Comparison of ENCODE assay signal across 18 cellular contexts in the genomic region with DNA sequence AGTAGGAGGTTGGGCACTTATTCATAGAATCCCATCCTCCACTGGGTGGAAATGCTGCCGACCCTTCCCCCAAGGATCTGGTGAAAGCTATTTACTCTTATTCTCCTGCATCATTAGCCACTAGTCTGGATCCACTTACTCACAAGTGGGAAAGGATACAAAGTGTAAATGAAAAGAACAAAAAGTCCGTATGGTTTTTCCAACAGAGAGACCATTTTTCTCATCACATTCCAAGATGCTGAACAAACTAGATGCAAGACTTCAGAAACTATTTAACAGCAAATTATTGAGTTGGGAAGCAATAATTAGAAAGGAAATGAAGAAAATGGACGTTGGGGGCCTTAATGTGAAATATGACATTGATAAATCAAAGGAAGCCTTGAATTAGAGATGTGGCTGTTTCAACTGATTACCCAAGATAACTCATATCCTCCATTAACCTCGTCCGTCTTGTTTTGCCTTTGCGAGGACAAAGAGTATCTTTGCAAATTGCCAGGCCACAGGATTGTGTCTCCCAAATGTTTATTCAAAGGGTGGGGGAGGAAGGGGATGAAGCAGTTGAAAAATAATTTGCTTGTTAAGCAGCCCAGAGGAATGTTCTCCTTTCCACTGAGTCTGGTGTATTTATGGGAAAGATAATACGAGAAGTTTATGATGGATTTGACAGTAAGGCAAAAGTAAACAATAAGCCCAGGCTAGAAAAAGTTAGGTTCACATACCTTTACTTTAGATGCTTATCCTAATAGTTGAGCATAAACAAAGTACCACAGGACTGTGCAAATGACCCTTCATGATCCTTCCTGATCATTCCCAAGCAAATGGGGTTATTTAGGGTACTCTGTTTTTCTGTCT.
DNase-seq lines count a peak whose midpoint lies in the region; TF ChIP-seq lines count a peak whose summit lies in the region.
"Had no signal": no experiment of that assay in that cellular context is flagged by ENCODE, and none has a peak within 500 bp of the region (broad histone marks: within the 10 kb centered on the region; RNA-seq: fewer than 3 reads in every experiment).

No MANE protein-coding gene starts in this region.

- CTCF ChIA-PET in A673 (lab: Charles Lee): no interaction called here

- peak overlapping the region; percentile 39 for H3K27ac ChIP-seq in VCaP
- peak overlapping the region in 3 of 4 donors; percentile 17 to 77 (median 69) for H3K27ac ChIP-seq in esophagus squamous epithelium
- H3K27ac ChIP-seq in muscle layer of duodenum (ENCODE audit: low read length): peak overlapping the region; percentile 42
- H3K27ac ChIP-seq in tibial nerve: peak overlapping the region in 3 of 4 donors; percentile 41 to 80 (median 78)
- no peak overlapping the region for H3K27ac ChIP-seq in A673 (ENCODE audit: low read depth, low read length, poor library complexity, severe bottlenecking)
- H3K27ac ChIP-seq: brain microvascular endothelial cell, C4-2B, foreskin keratinocyte, HL-60, SJCRH30 had no signal

- POLR2A ChIA-PET in A673 (lab: Charles Lee; ENCODE audit: low non-redundant PET): no interaction called here

- DNase-seq in esophagus squamous epithelium (lab: John Stamatoyannopoulos, UW) (no peak), tibial nerve (ENCODE audit: low spot score in 2 of 2) (peak in 1 of 2 donors; percentile 32), lower leg skin (ENCODE audit: low spot score in 2 of 2) (no peak), HPDE6-E6E7 (ENCODE audit: extremely low spot score) (no peak), A673 (ENCODE audit: low spot score) (no peak)
- DNase-seq: activated CD8-positive, alpha-beta memory T cell treated with anti-CD3 and anti-CD28 coated beads, Interleukin-2, amount 50 U/mL, for 4 hours; activated naive CD4-positive, alpha-beta T cell; brain microvascular endothelial cell; effector CD8-positive, alpha-beta T cell; KBM-7; nucleus accumbens; SJCRH30; stimulated activated naive CD8-positive, alpha-beta T cell treated with anti-CD3 and anti-CD28 coated beads, Interleukin-15, Interleukin-2, amounts not matched to agents 100 U/mL and 50 U/mL, for 24 hours had no signal

- TF ChIP-seq CTCF in VCaP (conservative IDR thresholded peaks at IDR 0.05) (no peak), esophagus squamous epithelium (IDR thresholded peaks at IDR 0.05) (no peak), tibial nerve (IDR thresholded peaks at IDR 0.05) (no peak), lower leg skin (IDR thresholded peaks at IDR 0.05) (no peak), A673 (conservative IDR thresholded peaks at IDR 0.05; ENCODE audit: low read depth, low read length) (no peak)

- H3K9me3 ChIP-seq in esophagus squamous epithelium (no peaks in the 10 kb centered on the region), muscle layer of duodenum (ENCODE audit: control insufficient read depth in 1 of 2, low read length in 2 of 2) (no peaks in the 10 kb centered on the region), tibial nerve (no peaks in the 10 kb centered on the region), A673 (ENCODE audit: low read depth, low read length, poor library complexity, severe bottlenecking) (no peaks in the 10 kb centered on the region)
- H3K9me3 ChIP-seq: SJCRH30 had no signal

- intact Hi-C loops in esophagus squamous epithelium (cut with DNase I) (no loop called here), lower leg skin (cut with DNase I; ENCODE audit: low total_unique reads) (loop anchor here (5.0 kb wide), 1 partner anchor 903 kb away; no protein-coding TSS in a partner anchor), A673 (cut with micrococcal nuclease; ENCODE audit: unreplicated experiment) (no loop called here)

- H3K27me3 ChIP-seq in esophagus squamous epithelium (no peaks in the 10 kb centered on the region), muscle layer of duodenum (ENCODE audit: low read depth, low read length) (no peaks in the 10 kb centered on the region), tibial nerve (no peaks in the 10 kb centered on the region), A673 (replicated peaks; ENCODE audit: insufficient read depth, low read depth, low read length, poor library complexity) (no peaks in the 10 kb centered on the region)
- H3K27me3 ChIP-seq: brain microvascular endothelial cell, foreskin keratinocyte had no signal

- no TSS peak for BruUV-seq in A673 (replicated peaks; lab: Mats Ljungman, UMichigan)

- WGBS in esophagus squamous epithelium, 2 donors: 46 to 54% methylated on average over 7 of the region's 7 CpGs
- 14 to 33% methylated on average over 7 of the region's 7 CpGs for WGBS in tibial nerve, 2 donors
- 59 to 62% methylated on average over 7 of the region's 7 CpGs for WGBS in lower leg skin, 2 donors

- TF ChIP-seq POLR2A in esophagus squamous epithelium (IDR thresholded peaks at IDR 0.05): no peak
- no peak for TF ChIP-seq POLR2A in tibial nerve (IDR thresholded peaks at IDR 0.05)
- TF ChIP-seq POLR2A in lower leg skin (IDR thresholded peaks at IDR 0.05): no peak

- TF ChIP-seq EP300 in tibial nerve (IDR thresholded peaks at IDR 0.05): peak; percentile 24 to 73

- no peaks in the 10 kb centered on the region for H3K36me3 ChIP-seq in esophagus squamous epithelium
- peaks cover 0 to 3% of the 10 kb centered on the region in 2 donors for H3K36me3 ChIP-seq in muscle layer of duodenum (ENCODE audit: control insufficient read depth in 1 of 2, insufficient read depth in 2 of 2, low read length in 2 of 2)
- no peaks in the 10 kb centered on the region for H3K36me3 ChIP-seq in tibial nerve
- H3K36me3 ChIP-seq in A673 (ENCODE audit: insufficient read depth, low read length, poor library complexity, severe bottlenecking): no peaks in the 10 kb centered on the region
- H3K36me3 ChIP-seq: brain microvascular endothelial cell, SJCRH30 had no signal

- H3K4me3 ChIP-seq in esophagus squamous epithelium (no peak overlapping the region), muscle layer of duodenum (ENCODE audit: low read depth in 1 of 2, low read length in 2 of 2) (no peak overlapping the region), tibial nerve (no peak overlapping the region), lower leg skin (ENCODE audit: low read depth, poor library complexity, severe bottlenecking) (no peak overlapping the region), A673 (ENCODE audit: low read depth, low read length, poor library complexity, severe bottlenecking) (no peak overlapping the region)
- H3K4me3 ChIP-seq: SJCRH30 had no signal

- H3K4me1 ChIP-seq in esophagus squamous epithelium: peaks cover 0 to 19% (median 0%) of the 10 kb centered on the region in 3 donors
- peaks cover 0 to 7% of the 10 kb centered on the region in 2 donors for H3K4me1 ChIP-seq in muscle layer of duodenum (ENCODE audit: control insufficient read depth in 1 of 2, insufficient read depth in 2 of 2, low read length in 2 of 2)
- H3K4me1 ChIP-seq in tibial nerve: peaks cover 0 to 33% (median 3%) of the 10 kb centered on the region in 4 donors
- H3K4me1 ChIP-seq in A673 (ENCODE audit: insufficient read depth, low read length, poor library complexity, severe bottlenecking): peaks cover 9% of the 10 kb centered on the region
- H3K4me1 ChIP-seq: foreskin keratinocyte, SJCRH30 had no signal
